8 cellular contexts compared by ENCODE assay signal in the genomic region with DNA sequence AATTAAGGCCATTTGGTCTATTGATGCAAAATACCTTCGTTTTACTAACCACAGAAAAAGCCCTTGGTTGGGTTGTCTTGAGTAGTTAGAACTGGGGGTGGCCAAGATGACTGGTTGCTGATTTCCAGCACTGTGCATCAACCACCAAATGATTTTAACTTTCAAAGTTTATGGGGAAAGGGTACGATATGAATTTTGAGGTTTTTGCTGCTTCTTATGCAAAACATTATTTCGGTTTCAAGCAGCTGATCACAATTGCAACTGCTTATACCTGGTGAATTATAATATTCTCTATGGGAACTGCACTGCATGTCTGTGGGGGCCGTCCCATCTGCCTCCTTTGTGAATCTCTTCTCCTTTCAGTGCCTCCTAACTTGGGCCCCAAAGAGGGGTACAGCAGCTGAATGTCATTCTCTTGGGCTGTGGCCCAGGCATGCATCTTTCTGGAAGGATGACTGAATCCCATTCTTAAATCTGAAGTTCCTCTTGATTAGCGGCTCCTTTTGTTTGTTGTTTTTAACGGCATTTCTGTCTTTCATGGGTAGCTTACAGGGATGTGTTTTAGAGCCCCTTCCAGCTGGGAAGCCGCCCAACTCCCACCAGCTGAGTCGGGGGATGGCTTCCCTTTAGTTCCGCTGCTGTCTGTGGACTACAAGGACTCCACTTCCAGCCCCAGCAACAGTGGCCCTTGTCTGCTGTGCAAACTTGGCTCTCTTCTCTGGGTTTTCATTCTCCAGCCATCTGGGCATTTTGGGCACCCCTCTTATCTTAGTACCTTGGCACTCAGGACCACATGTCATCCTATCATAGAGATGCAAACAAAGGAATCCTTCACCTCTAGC.
DNase-seq lines count a peak whose midpoint lies in the region; ATAC-seq and TF ChIP-seq lines count a peak whose summit lies in the region.

No MANE protein-coding gene starts in this region.

- H3K9me2 ChIP-seq in GM23248 (ENCODE audit: insufficient read depth), result no peaks in the 10 kb centered on the region

- H3K27me3 ChIP-seq in left ventricle myocardium inferior (ENCODE audit: low read depth), result no peaks in the 10 kb centered on the region
- H3K27me3 ChIP-seq in GM23248 (replicated peaks; ENCODE audit: insufficient read depth), result no peaks in the 10 kb centered on the region

- WGBS in GM23248 (ENCODE audit: low coverage in 1 of 2, low lambda C conversion rate in 2 of 2, missing lambda C conversion rate in 2 of 2), 2 experiments, result 87 to 90% methylated on average over 9 of the region's 9 CpGs

- peaks cover 20 to 49% (median 48%) of the 10 kb centered on the region in 3 donors for H3K4me1 Mint-ChIP-seq in T-cell

- no peak overlapping the region for H2AFZ ChIP-seq in GM23248

- H3K4me1 ChIP-seq in left ventricle myocardium inferior (peaks cover 9% of the 10 kb centered on the region), GM23248 (ENCODE audit: insufficient read depth) (0 out of 2 replicates have a peak, but pooled peaks cover 1% of the 10 kb centered on the region)

- H3K27me3 Mint-ChIP-seq in T-cell, result no peaks in the 10 kb centered on the region

- peak; percentile 85 for ATAC-seq in GM18499 (IDR thresholded peaks at IDR 0.05; ENCODE audit: insufficient read depth, unreplicated experiment)
- ATAC-seq in GM19468 (IDR thresholded peaks at IDR 0.05; ENCODE audit: extremely low read depth, unreplicated experiment), result peak; percentile 78
- ATAC-seq in HG03159 (IDR thresholded peaks at IDR 0.05; ENCODE audit: unreplicated experiment), result peak; percentile 85
- ATAC-seq in T-cell (replicated peaks in 1 of 4), result no peak

- no peak overlapping the region for H3K27ac Mint-ChIP-seq in T-cell

- POLR2A ChIA-PET in T-cell (lab: Charles Lee), result no interaction called here

- H3F3A ChIP-seq in GM23248 (ENCODE audit: insufficient read depth), result no peaks in the 10 kb centered on the region

- in situ Hi-C loops in GM23248 (cut with MboI), result no loop called here

- H3K9me3 Mint-ChIP-seq in T-cell, result peaks cover 0 to 3% (median 0%) of the 10 kb centered on the region in 3 donors

- H3K4me3 ChIP-seq in left ventricle myocardium inferior (no peak overlapping the region), GM23248 (no peak overlapping the region)

- H3K9me3 ChIP-seq in left ventricle myocardium inferior (replicated peaks) (no peaks in the 10 kb centered on the region), GM23248 (ENCODE audit: low read depth) (no peaks in the 10 kb centered on the region)

- H4K20me1 ChIP-seq in GM23248 (ENCODE audit: insufficient read depth), result no peaks in the 10 kb centered on the region

- H3K4me2 ChIP-seq in GM23248 (ENCODE audit: unreplicated experiment), result no peak overlapping the region

- TF ChIP-seq CTCF in left ventricle myocardium inferior (IDR thresholded peaks at IDR 0.05; ENCODE audit: borderline replicate concordance), result no peak

- H3K9ac ChIP-seq in GM23248, result no peak overlapping the region

- H3K36me3 ChIP-seq in left ventricle myocardium inferior (no peaks in the 10 kb centered on the region), GM23248 (ENCODE audit: low read depth) (no peaks in the 10 kb centered on the region)

- peak; percentile 19 for DNase-seq in medulla oblongata (ENCODE audit: extremely low spot score)
- DNase-seq in T-cell, result no peak
- DNase-seq in left ventricle myocardium inferior, result no peak
- no peak for DNase-seq in D341Med (ENCODE audit: low spot score)
- no peak for DNase-seq in GM23248

- H3K79me2 ChIP-seq in GM23248 (ENCODE audit: insufficient read depth), result no peaks in the 10 kb centered on the region

- CTCF ChIA-PET in T-cell (lab: Charles Lee), result interaction anchor here in 1 of 2 donors (0.5 kb wide), 1 partner anchor 530 kb away, joined by 4 read pairs; no protein-coding TSS in a partner anchor

- intact Hi-C loops in left ventricle myocardium inferior (cut with micrococcal nuclease), result no loop called here

- H3K27ac ChIP-seq in left ventricle myocardium inferior (replicated peaks) (no peak overlapping the region), GM23248 (no peak overlapping the region)

- H3K4me3 Mint-ChIP-seq in T-cell, result no peak overlapping the region

- H3K36me3 Mint-ChIP-seq in T-cell, result peaks cover 5% of the 10 kb centered on the region

Comparison
In these comparisons a context has a peak if more than half of its experiments do, and no peak if none do; other contexts are left out.
1. ATAC-seq: peak in GM18499 (single experiment), GM19468 (single experiment) and HG03159 (single experiment); none in T-cell (0 of 4).